Comparison of ENCODE assay signal across 1 cellular context in genomic region chr7:30027915-30028748, GRCh38.
TF ChIP-seq lines count a peak whose summit lies in the region.

A gene with protein sequence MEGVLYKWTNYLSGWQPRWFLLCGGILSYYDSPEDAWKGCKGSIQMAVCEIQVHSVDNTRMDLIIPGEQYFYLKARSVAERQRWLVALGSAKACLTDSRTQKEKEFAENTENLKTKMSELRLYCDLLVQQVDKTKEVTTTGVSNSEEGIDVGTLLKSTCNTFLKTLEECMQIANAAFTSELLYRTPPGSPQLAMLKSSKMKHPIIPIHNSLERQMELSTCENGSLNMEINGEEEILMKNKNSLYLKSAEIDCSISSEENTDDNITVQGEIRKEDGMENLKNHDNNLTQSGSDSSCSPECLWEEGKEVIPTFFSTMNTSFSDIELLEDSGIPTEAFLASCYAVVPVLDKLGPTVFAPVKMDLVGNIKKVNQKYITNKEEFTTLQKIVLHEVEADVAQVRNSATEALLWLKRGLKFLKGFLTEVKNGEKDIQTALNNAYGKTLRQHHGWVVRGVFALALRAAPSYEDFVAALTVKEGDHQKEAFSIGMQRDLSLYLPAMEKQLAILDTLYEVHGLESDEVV (plus strand): TSS chr7:30028412. CDS start chr7:30028763, 351 bp downstream.

TF ChIP-seq in HepG2, 621 proteins besides CTCF, POLR2A, EP300 and RAD21 (continued from another document and continues in another):
- TF ChIP-seq TCF7 (IDR thresholded peaks at IDR 0.05; ENCODE audit: low read depth) (no peak), ZSCAN30 (CRISPR knock-in tag; IDR thresholded peaks at IDR 0.05) (0 out of 2 replicates have a peak, but pooled peaks have one; percentile 6), ZNF337 (CRISPR knock-in tag; IDR thresholded peaks at IDR 0.05; ENCODE audit: borderline replicate concordance, low read depth) (0 out of 2 replicates have a peak, but pooled peaks have one; percentile 8), ZNF687 (CRISPR knock-in tag; IDR thresholded peaks at IDR 0.05) (peak; percentile 85), RBM39 (IDR thresholded peaks at IDR 0.05; ENCODE audit: low read depth, low read length, poor library complexity, severe bottlenecking) (peak; percentile 44), ZBTB26 (CRISPR knock-in tag; IDR thresholded peaks at IDR 0.05; ENCODE audit: borderline replicate concordance) (no peak), EZH2 (conservative IDR thresholded peaks at IDR 0.05; ENCODE audit: low read depth, low read length) (no peak), MNT (IDR thresholded peaks at IDR 0.05) (no peak), DMAP1 (CRISPR knock-in tag; IDR thresholded peaks at IDR 0.05) (no peak), ZNF121 (CRISPR knock-in tag; IDR thresholded peaks at IDR 0.05) (no peak), KDM4B (CRISPR knock-in tag; IDR thresholded peaks at IDR 0.05) (no peak), MAZ (IDR thresholded peaks at IDR 0.05; ENCODE audit: borderline replicate concordance, low read depth, low read length) (peak; percentile 73; the same call in 1 of the 2 replicates), MAZ (CRISPR knock-in tag; IDR thresholded peaks at IDR 0.05; ENCODE audit: low read depth) (peak; percentile 17; the same call in 1 of the 2 replicates), ZFP62 (CRISPR knock-in tag; IDR thresholded peaks at IDR 0.05) (no peak), MAFF (IDR thresholded peaks at IDR 0.05; ENCODE audit: low read depth, low read length) (no peak), ATF6 (CRISPR knock-in tag; conservative IDR thresholded peaks at IDR 0.05) (no peak), ZNF768 (CRISPR knock-in tag; IDR thresholded peaks at IDR 0.05) (no peak), RBM22 (optimal IDR thresholded peaks at IDR 0.05; ENCODE audit: low read length) (no peak), MXI1 (IDR thresholded peaks at IDR 0.05; ENCODE audit: borderline replicate concordance, low read depth, low read length) (peak; percentile 85; the same call in 1 of the 3 replicates), TBX2 (CRISPR knock-in tag; IDR thresholded peaks at IDR 0.05; ENCODE audit: borderline replicate concordance) (no peak), ZNF775 (CRISPR knock-in tag; IDR thresholded peaks at IDR 0.05; ENCODE audit: borderline replicate concordance) (0 out of 2 replicates have a peak, but pooled peaks have one; percentile 57), IKZF1 (IDR thresholded peaks at IDR 0.05) (no peak), PHF5A (CRISPR knock-in tag; IDR thresholded peaks at IDR 0.05; ENCODE audit: low read depth, unreplicated experiment) (no peak), SRSF9 (IDR thresholded peaks at IDR 0.05; ENCODE audit: borderline replicate concordance, insufficient read depth, low read depth, low read length, poor library complexity, severe bottlenecking) (no peak), ZFYVE20 (CRISPR knock-in tag; IDR thresholded peaks at IDR 0.05; ENCODE audit: borderline replicate concordance, low read depth) (no peak), KDM2A (CRISPR knock-in tag; IDR thresholded peaks at IDR 0.05; ENCODE audit: borderline replicate concordance, low read depth) (peak; percentile 90), KAT8 (CRISPR knock-in tag; IDR thresholded peaks at IDR 0.05) (peak; percentile 78), PLSCR1 (CRISPR knock-in tag; IDR thresholded peaks at IDR 0.05; ENCODE audit: borderline replicate concordance) (no peak), MIER2 (CRISPR knock-in tag; IDR thresholded peaks at IDR 0.05) (no peak), ELF1 (CRISPR knock-in tag; IDR thresholded peaks at IDR 0.05) (peak; percentile 60), ZNF703 (CRISPR knock-in tag; IDR thresholded peaks at IDR 0.05; ENCODE audit: borderline replicate concordance) (no peak), ATM (IDR thresholded peaks at IDR 0.05; ENCODE audit: borderline replicate concordance) (no peak), ADNP (CRISPR knock-in tag; IDR thresholded peaks at IDR 0.05) (peak; percentile 40; the same call in 1 of the 2 replicates), RARA (CRISPR knock-in tag; IDR thresholded peaks at IDR 0.05) (peak; percentile 37), ZFP91 (CRISPR knock-in tag; IDR thresholded peaks at IDR 0.05; ENCODE audit: borderline replicate concordance) (no peak; the same call in 1 of the 2 replicates), MZF1 (CRISPR knock-in tag; IDR thresholded peaks at IDR 0.05; ENCODE audit: borderline replicate concordance) (no peak), ZNF569 (CRISPR knock-in tag; IDR thresholded peaks at IDR 0.05; ENCODE audit: borderline replicate concordance) (no peak), ISL2 (CRISPR knock-in tag; IDR thresholded peaks at IDR 0.05) (peak; percentile 70), SCMH1 (CRISPR knock-in tag; IDR thresholded peaks at IDR 0.05; ENCODE audit: borderline replicate concordance) (no peak), THRA (CRISPR knock-in tag; IDR thresholded peaks at IDR 0.05; ENCODE audit: borderline replicate concordance) (peak; percentile 2; the same call in 1 of the 2 replicates), GFI1 (CRISPR knock-in tag; IDR thresholded peaks at IDR 0.05; ENCODE audit: borderline replicate concordance) (no peak), HIVEP1 (CRISPR knock-in tag; IDR thresholded peaks at IDR 0.05) (no peak), PAXIP1 (CRISPR knock-in tag; conservative IDR thresholded peaks at IDR 0.05) (peak; percentile 55), ZNF709 (CRISPR knock-in tag; IDR thresholded peaks at IDR 0.05) (peak; percentile 67; the same call in 1 of the 2 replicates)
